Comparison of ENCODE assay signal across 18 cellular contexts in the genomic region with DNA sequence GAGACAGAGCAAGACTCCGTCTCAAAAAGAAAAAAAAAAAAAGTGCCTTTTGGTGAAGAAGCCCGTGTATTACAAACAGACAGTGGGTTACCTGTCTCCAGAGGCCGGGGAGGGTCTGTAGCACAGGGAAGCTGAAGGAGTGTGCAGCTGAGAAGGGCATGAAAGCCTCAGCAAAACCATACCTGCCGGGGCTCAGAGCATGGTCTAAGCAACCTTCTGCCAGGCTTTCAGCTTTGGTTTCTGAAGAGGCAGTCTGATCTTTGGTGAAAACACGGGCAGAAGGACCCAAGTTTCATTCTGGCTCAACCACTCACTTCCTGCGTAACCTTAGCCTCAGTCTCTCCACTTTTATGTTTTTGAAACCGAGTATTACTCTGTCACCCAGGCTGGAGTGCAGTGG. TPM values are rescaled to one million over a fixed set of nuclear protein-coding genes. Genes with fewer than 3 reads are reported as not detected.
A peak's percentile ranks its signal among the peaks of the same experiment; 100 is the strongest.
DNase-seq lines count a peak whose midpoint lies in the region; ATAC-seq lines count a peak whose summit lies in the region.
"Had no signal": no experiment of that assay in that cellular context is flagged by ENCODE, and none has a peak within 500 bp of the region (broad histone marks: within the 10 kb centered on the region; RNA-seq: fewer than 3 reads in every experiment).

No MANE protein-coding gene starts in this region.

- no peak for ATAC-seq in stimulated activated naive CD8-positive, alpha-beta T cell treated with anti-CD3 and anti-CD28 coated beads, Interleukin-15, Interleukin-2, amounts not matched to agents 100 U/mL and 50 U/mL, for 24 hours
- no peak for ATAC-seq in GM19395 (IDR thresholded peaks at IDR 0.05; ENCODE audit: unreplicated experiment)
- ATAC-seq in GM18498 (IDR thresholded peaks at IDR 0.05; ENCODE audit: unreplicated experiment): no peak
- ATAC-seq: heart left ventricle, right cardiac atrium, Right ventricle myocardium inferior had no signal

- H3K9me3 Mint-ChIP-seq in stimulated activated naive CD8-positive, alpha-beta T cell treated with anti-CD3 and anti-CD28 coated beads, Interleukin-15, Interleukin-2, amounts not matched to agents 100 ng/mL and 50 ng/mL, for 24 hours: no peaks in the 10 kb centered on the region
- no peaks in the 10 kb centered on the region for H3K9me3 Mint-ChIP-seq in activated CD4-positive, alpha-beta memory T cell treated with anti-CD3 and anti-CD28 coated beads, Interleukin-2, amount 10 ng/mL, durations not matched to agents 7 days and 5 days
- H3K9me3 Mint-ChIP-seq in dendritic cell treated with granulocyte-macrophage colony-stimulating factor and Interleukin-4, amounts not matched to agents 40 ng/mL and 50 ng/mL, for 4 days: no peaks in the 10 kb centered on the region
- H3K9me3 Mint-ChIP-seq: H9 had no signal

- H3K27me3 Mint-ChIP-seq in stimulated activated naive CD8-positive, alpha-beta T cell treated with anti-CD3 and anti-CD28 coated beads, Interleukin-15, Interleukin-2, amounts not matched to agents 100 ng/mL and 50 ng/mL, for 24 hours: no peaks in the 10 kb centered on the region
- no peaks in the 10 kb centered on the region for H3K27me3 Mint-ChIP-seq in activated CD4-positive, alpha-beta memory T cell treated with anti-CD3 and anti-CD28 coated beads, Interleukin-2, amount 10 ng/mL, durations not matched to agents 7 days and 5 days
- H3K27me3 Mint-ChIP-seq in dendritic cell treated with granulocyte-macrophage colony-stimulating factor and Interleukin-4, amounts not matched to agents 40 ng/mL and 50 ng/mL, for 4 days: no peaks in the 10 kb centered on the region

- POLR2A ChIA-PET in activated CD4-positive, alpha-beta memory T cell treated with anti-CD3 and anti-CD28 coated beads, Interleukin-2, amount 10 ng/mL, durations not matched to agents 7 days and 5 days (lab: Charles Lee): interaction anchor here (0.6 to 7.4 kb wide), 7 partner anchors 21 to 114 kb away, joined by 3 to 143 read pairs (median 4); partner anchors contain the start of genes ELMOD3, MAT2A, RETSAT and SH2D6

- DNase-seq in stimulated activated naive CD8-positive, alpha-beta T cell treated with anti-CD3 and anti-CD28 coated beads, Interleukin-15, Interleukin-2, amounts not matched to agents 100 U/mL and 50 U/mL, for 24 hours: no peak
- DNase-seq in activated CD4-positive, alpha-beta memory T cell treated with anti-CD3 and anti-CD28 coated beads, Interleukin-2, amount 10 ng/mL, durations not matched to agents 7 days and 5 days: peak; percentile 45
- no peak for DNase-seq in NCI-H187 treated with DMSO at 0.1 percent for 48 hours (lab: John Stamatoyannopoulos, UW)
- DNase-seq: aorta, H9, heart left ventricle, NCI-H1048, NCI-H2029 treated with DMSO at 0.1 percent for 48 hours, NCI-H510A, SW 1271, uterus had no signal

- H3K4me1 Mint-ChIP-seq in stimulated activated naive CD8-positive, alpha-beta T cell treated with anti-CD3 and anti-CD28 coated beads, Interleukin-15, Interleukin-2, amounts not matched to agents 100 ng/mL and 50 ng/mL, for 24 hours (ENCODE audit: low read depth): peaks cover 28% of the 10 kb centered on the region
- peaks cover 40% of the 10 kb centered on the region for H3K4me1 Mint-ChIP-seq in activated CD4-positive, alpha-beta memory T cell treated with anti-CD3 and anti-CD28 coated beads, Interleukin-2, amount 10 ng/mL, durations not matched to agents 7 days and 5 days
- peaks cover 58% of the 10 kb centered on the region for H3K4me1 Mint-ChIP-seq in dendritic cell treated with granulocyte-macrophage colony-stimulating factor and Interleukin-4, amounts not matched to agents 40 ng/mL and 50 ng/mL, for 4 days (ENCODE audit: low read depth)

- H3K27ac Mint-ChIP-seq in stimulated activated naive CD8-positive, alpha-beta T cell treated with anti-CD3 and anti-CD28 coated beads, Interleukin-15, Interleukin-2, amounts not matched to agents 100 ng/mL and 50 ng/mL, for 24 hours: peak overlapping the region; percentile 89
- H3K27ac Mint-ChIP-seq in activated CD4-positive, alpha-beta memory T cell treated with anti-CD3 and anti-CD28 coated beads, Interleukin-2, amount 10 ng/mL, durations not matched to agents 7 days and 5 days: peak overlapping the region; percentile 89
- H3K27ac Mint-ChIP-seq in dendritic cell treated with granulocyte-macrophage colony-stimulating factor and Interleukin-4, amounts not matched to agents 40 ng/mL and 50 ng/mL, for 4 days: peak overlapping the region; percentile 98
- H3K27ac Mint-ChIP-seq: H9 had no signal

- H3K36me3 Mint-ChIP-seq in stimulated activated naive CD8-positive, alpha-beta T cell treated with anti-CD3 and anti-CD28 coated beads, Interleukin-15, Interleukin-2, amounts not matched to agents 100 ng/mL and 50 ng/mL, for 24 hours (ENCODE audit: low read depth): no peaks in the 10 kb centered on the region
- no peaks in the 10 kb centered on the region for H3K36me3 Mint-ChIP-seq in activated CD4-positive, alpha-beta memory T cell treated with anti-CD3 and anti-CD28 coated beads, Interleukin-2, amount 10 ng/mL, durations not matched to agents 7 days and 5 days (ENCODE audit: low read depth)
- no peaks in the 10 kb centered on the region for H3K36me3 Mint-ChIP-seq in dendritic cell treated with granulocyte-macrophage colony-stimulating factor and Interleukin-4, amounts not matched to agents 40 ng/mL and 50 ng/mL, for 4 days (ENCODE audit: low read depth)

- peak overlapping the region; percentile 77 for H3K4me3 Mint-ChIP-seq in stimulated activated naive CD8-positive, alpha-beta T cell treated with anti-CD3 and anti-CD28 coated beads, Interleukin-15, Interleukin-2, amounts not matched to agents 100 ng/mL and 50 ng/mL, for 24 hours
- peak overlapping the region; percentile 71 for H3K4me3 Mint-ChIP-seq in activated CD4-positive, alpha-beta memory T cell treated with anti-CD3 and anti-CD28 coated beads, Interleukin-2, amount 10 ng/mL, durations not matched to agents 7 days and 5 days
- no peak overlapping the region for H3K4me3 Mint-ChIP-seq in dendritic cell treated with granulocyte-macrophage colony-stimulating factor and Interleukin-4, amounts not matched to agents 40 ng/mL and 50 ng/mL, for 4 days
- H3K4me3 Mint-ChIP-seq: H9 had no signal

- CTCF ChIA-PET in activated CD4-positive, alpha-beta memory T cell treated with anti-CD3 and anti-CD28 coated beads, Interleukin-2, amount 10 ng/mL, durations not matched to agents 7 days and 5 days (lab: Charles Lee): interaction anchor here (0.7 to 1.6 kb wide), 5 partner anchors 99 to 522 kb away, joined by 3 to 10 read pairs (median 4); partner anchors contain the start of gene MAT2A

- intact Hi-C loops in dendritic cell treated with granulocyte-macrophage colony-stimulating factor and Interleukin-4, amounts not matched to agents 40 ng/mL and 50 ng/mL, for 4 days (cut with micrococcal nuclease): loop anchor here (2.0 kb wide), 1 partner anchor 99 kb away; the partner anchor contains the start of gene MAT2A

RNA-seq across cellular contexts. Expression of gene SH2D6, which starts 21.5 kb away (rescaled TPM):
- total RNA-seq in activated CD4-positive, alpha-beta memory T cell treated with anti-CD3 and anti-CD28 coated beads, Interleukin-2, amount 10 ng/mL, durations not matched to agents 7 days and 5 days: 1 to 10 TPM in 1 of 2 experiments, under 1 TPM in 1; 0.43 to 1.5 TPM
- total RNA-seq: aorta, heart left ventricle, omental fat pad, Right ventricle myocardium inferior, uterus had no signal

RNA-seq across cellular contexts. Expression of gene CAPG, which starts 29.8 kb away (rescaled TPM):
- 100 to 1,000 TPM; 167 to 177 TPM for total RNA-seq in activated CD4-positive, alpha-beta memory T cell treated with anti-CD3 and anti-CD28 coated beads, Interleukin-2, amount 10 ng/mL, durations not matched to agents 7 days and 5 days
